ENCODE assay signal across 18 cellular contexts in the genomic region with DNA sequence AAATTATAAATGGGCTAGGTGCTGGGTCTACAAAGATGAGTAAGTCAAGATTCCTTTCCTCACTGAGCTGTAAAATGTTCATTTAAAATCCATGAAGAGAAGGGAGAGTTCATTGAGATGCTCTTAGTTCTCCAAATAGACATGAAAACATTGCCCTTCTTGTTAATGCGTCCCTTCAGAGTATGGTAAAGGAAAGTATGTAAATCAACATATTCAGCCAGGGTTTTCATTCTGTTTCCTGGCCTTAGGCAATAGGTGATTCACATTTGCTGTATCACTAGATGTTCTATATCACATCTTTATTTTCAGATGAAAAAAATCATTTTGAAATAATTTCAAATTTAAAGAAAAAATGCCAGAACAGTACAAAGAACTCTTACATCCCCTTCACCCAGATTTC. TPM values are rescaled to one million over a fixed set of nuclear protein-coding genes. Genes with fewer than 3 reads are reported as not detected.
A peak's percentile ranks its signal among the peaks of the same experiment; 100 is the strongest.
DNase-seq lines count a peak whose midpoint lies in the region; ATAC-seq and TF ChIP-seq lines count a peak whose summit lies in the region.
"Had no signal": no experiment of that assay in that cellular context is flagged by ENCODE, and none has a peak within 500 bp of the region (broad histone marks: within the 10 kb centered on the region; RNA-seq: fewer than 3 reads in every experiment).

No MANE protein-coding gene starts in this region.

- DNase-seq in mammary epithelial cell (no peak), MCF 10A (ENCODE audit: unreplicated experiment) (no peak), WTC11 (ENCODE audit: low spot score) (no peak), foreskin melanocyte (peak; percentile 76), A172 (ENCODE audit: low spot score) (no peak)
- DNase-seq: C1 segment of cervical spinal cord, KBM-7, NCI-H1436, NCI-H2029 treated with DMSO at 0.1 percent for 48 hours, NCI-H2171 treated with DMSO at 0.1 percent for 48 hours, NCI-H446 treated with DMSO at 0.1 percent for 48 hours, NCI-H774, PC-3 had no signal

- WGBS in mammary epithelial cell (ENCODE audit: low coverage, missing lambda C conversion rate) = 100% methylated on average over 1 of the region's 1 CpG

- dilution Hi-C loops in mammary epithelial cell (cut with HindIII; ENCODE audit: low sequenced_read_pairs) = no loop called here

- intact Hi-C loops in mammary epithelial cell (cut with micrococcal nuclease) (no loop called here), MCF 10A (cut with micrococcal nuclease) (no loop called here)

- H3K4me3 Mint-ChIP-seq in MCF 10A (ENCODE audit: unreplicated experiment) = no peak overlapping the region
- H3K4me3 Mint-ChIP-seq in WTC11 = no peak overlapping the region

- BruUV-seq in mammary epithelial cell (replicated peaks; lab: Mats Ljungman, UMichigan) = no TSS peak
- no TSS peak for BruUV-seq in MCF 10A (replicated peaks; lab: Mats Ljungman, UMichigan)

- no peak overlapping the region for H3K9ac ChIP-seq in mammary epithelial cell (ENCODE audit: insufficient read depth, low read length)

- H3K27ac ChIP-seq in mammary epithelial cell (ENCODE audit: insufficient read depth, low read depth, low read length) (no peak overlapping the region), temporal lobe (ENCODE audit: low read depth, low read length) (peak overlapping the region; percentile 7)
- H3K27ac ChIP-seq: A549 had no signal

- in situ Hi-C loops in mammary epithelial cell (cut with MboI; ENCODE audit: low sequenced_read_pairs in 2 of 2) = no loop called here

- H3K36me3 ChIP-seq in mammary epithelial cell (ENCODE audit: insufficient read depth, low read length) = no peaks in the 10 kb centered on the region

- peak overlapping the region; percentile 34 for H3K4me2 ChIP-seq in mammary epithelial cell (ENCODE audit: insufficient read depth, low read depth, low read length)
- H3K4me2 ChIP-seq: A549 had no signal

- H2AFZ ChIP-seq in mammary epithelial cell (ENCODE audit: low read depth, low read length) = no peak overlapping the region

- CTCF ChIA-PET in mammary epithelial cell (lab: Charles Lee; ENCODE audit: low non-redundant PET) = no interaction called here
- CTCF ChIA-PET in MCF 10A (lab: Yijun Ruan, JAX) = no interaction called here
- CTCF ChIA-PET in WTC11 (lab: Charles Lee) = no interaction called here

- no peaks in the 10 kb centered on the region for H3K27me3 ChIP-seq in mammary epithelial cell (ENCODE audit: insufficient read depth, low read length)

- no peaks in the 10 kb centered on the region for H3K9me3 ChIP-seq in mammary epithelial cell (replicated peaks; ENCODE audit: insufficient read depth, low read length)
- H3K9me3 ChIP-seq: A549 had no signal

- H3K27me3 Mint-ChIP-seq in MCF 10A (ENCODE audit: insufficient read depth, unreplicated experiment) = no peaks in the 10 kb centered on the region
- H3K27me3 Mint-ChIP-seq in WTC11 (ENCODE audit: low read depth) = no peaks in the 10 kb centered on the region

- H3K4me1 ChIP-seq in mammary epithelial cell (ENCODE audit: insufficient read depth, low read length) = peaks cover 5% of the 10 kb centered on the region

- H3K9me3 Mint-ChIP-seq in MCF 10A (ENCODE audit: unreplicated experiment) (peaks cover 8% of the 10 kb centered on the region), WTC11 (peaks cover 13% of the 10 kb centered on the region)

- ATAC-seq in WTC11 (no peak), GM19455 (IDR thresholded peaks at IDR 0.05; ENCODE audit: unreplicated experiment) (no peak), HG03108 (IDR thresholded peaks at IDR 0.05; ENCODE audit: unreplicated experiment) (no peak)
- ATAC-seq: A549, PC-3 had no signal

- no peaks in the 10 kb centered on the region for H4K20me1 ChIP-seq in mammary epithelial cell (ENCODE audit: insufficient read depth, low read length)

- H3K36me3 Mint-ChIP-seq in MCF 10A (ENCODE audit: insufficient read depth, unreplicated experiment) = peaks cover 22% of the 10 kb centered on the region
- peaks cover 13% of the 10 kb centered on the region for H3K36me3 Mint-ChIP-seq in WTC11

- TF ChIP-seq CTCF in mammary epithelial cell (conservative IDR thresholded peaks at IDR 0.05 in 1 of 2, IDR thresholded peaks at IDR 0.05 in 1 of 2; ENCODE audit: extremely low read depth in 1 of 2, insufficient read depth in 1 of 2, low read depth in 1 of 2, low read length in 2 of 2) (no peak), MCF 10A (IDR thresholded peaks at IDR 0.05; ENCODE audit: unreplicated experiment) (no peak), WTC11 (IDR thresholded peaks at IDR 0.05) (no peak)

- H3K27ac Mint-ChIP-seq in MCF 10A (ENCODE audit: low read depth, unreplicated experiment) (no peak overlapping the region), WTC11 (peak overlapping the region; percentile 21; the same call in 1 of the 2 replicates)

- H3K4me1 Mint-ChIP-seq in MCF 10A (ENCODE audit: insufficient read depth, unreplicated experiment) (peaks cover 41% of the 10 kb centered on the region), WTC11 (peaks cover 24% of the 10 kb centered on the region)

- H3K79me2 ChIP-seq in mammary epithelial cell (ENCODE audit: insufficient read depth, low read length) = peaks cover 94% of the 10 kb centered on the region

- POLR2A ChIA-PET in MCF 10A (lab: Yijun Ruan, JAX) = no interaction called here
- POLR2A ChIA-PET in WTC11 (lab: Charles Lee) = no interaction called here

- no peak overlapping the region for H3K4me3 ChIP-seq in mammary epithelial cell (replicated peaks in 1 of 3; ENCODE audit: insufficient read depth in 1 of 3, low read depth in 2 of 3, low read length in 3 of 3)
- H3K4me3 ChIP-seq: A549, SK-N-MC had no signal

TF ChIP-seq in WTC11, 78 proteins besides CTCF, POLR2A, EP300 and RAD21 (continues in another document):
- TF ChIP-seq PRDM15 (CRISPR knock-in tag; IDR thresholded peaks at IDR 0.05) (no peak), TEAD4 (CRISPR knock-in tag; IDR thresholded peaks at IDR 0.05) (no peak), KAT7 (CRISPR knock-in tag; IDR thresholded peaks at IDR 0.05; ENCODE audit: borderline replicate concordance) (no peak), ZNF317 (CRISPR knock-in tag; IDR thresholded peaks at IDR 0.05; ENCODE audit: borderline replicate concordance, low read depth) (no peak), E2F5 (CRISPR knock-in tag; IDR thresholded peaks at IDR 0.05) (no peak), MLX (CRISPR knock-in tag; IDR thresholded peaks at IDR 0.05) (no peak), PRRX2 (CRISPR knock-in tag; IDR thresholded peaks at IDR 0.05) (no peak)

RNA-seq across cellular contexts. Expression of gene ANKIB1, which starts 5.4 kb away (rescaled TPM):
- 10 to 100 TPM; 57.3 to 61.2 TPM for total RNA-seq in mammary epithelial cell
- 22.3 TPM for polyA plus RNA-seq in mammary epithelial cell
- polyA minus RNA-seq in mammary epithelial cell = 42.6 TPM
- 33.0 and 40.1 TPM in 2 replicates for total RNA-seq in MCF 10A (2022)
- total RNA-seq in WTC11 (2021) = 38.5 to 43.4 TPM (median 41.9 TPM) in 3 replicates
- 87.0 TPM for total RNA-seq in temporal lobe
- 46.1 and 47.1 TPM in 2 replicates for total RNA-seq in A172 (2014; rRNA removed; shearing (Covaris generic))

RNA-seq across cellular contexts. Expression of gene KRIT1, which starts 5.5 kb away (rescaled TPM):
- total RNA-seq in mammary epithelial cell (10 to 100 TPM; 33.5 to 40.2 TPM), MCF 10A (2022) (38.9 and 41.3 TPM in 2 replicates), WTC11 (2021) (30.7 to 37.8 TPM (median 34.1 TPM) in 3 replicates), temporal lobe (68.4 TPM)
- 28.6 TPM for polyA plus RNA-seq in mammary epithelial cell
- 28.0 TPM for polyA minus RNA-seq in mammary epithelial cell
- total RNA-seq in A172 (2014; rRNA removed; shearing (Covaris generic)) = 41.2 and 50.4 TPM in 2 replicates
